8 cellular contexts compared by ENCODE assay signal in the genomic region with DNA sequence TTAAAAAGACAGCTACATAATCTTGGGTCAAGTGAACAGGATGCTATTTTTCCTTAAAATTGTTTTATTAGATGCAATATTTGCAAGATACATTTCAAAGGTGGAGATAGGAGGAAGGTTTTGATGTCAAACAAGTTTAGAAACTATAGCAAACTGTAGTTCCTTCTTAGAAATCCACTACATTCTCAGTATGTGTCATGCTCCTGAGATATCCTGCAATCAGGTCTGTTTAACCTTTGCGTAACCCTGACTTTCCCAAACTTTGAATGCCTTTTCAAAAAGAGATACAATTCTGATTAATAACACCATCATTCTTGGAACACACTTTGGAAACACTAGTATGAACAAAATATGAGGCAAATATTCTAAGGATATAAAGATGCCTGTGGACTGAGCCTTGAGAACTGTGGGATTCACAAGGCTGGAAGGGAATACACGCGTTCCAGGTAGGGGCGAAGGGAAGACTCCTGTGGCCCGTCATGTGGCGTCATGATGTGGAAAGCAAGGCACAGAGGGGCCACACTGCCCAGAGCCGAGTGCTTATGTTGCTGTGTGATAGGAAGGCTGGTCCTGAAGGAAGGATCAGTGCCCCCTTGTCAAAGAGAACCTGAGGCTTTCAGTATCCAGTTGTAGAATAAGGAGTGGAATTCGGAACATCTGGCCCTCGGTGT. TPM values are rescaled to one million over a fixed set of nuclear protein-coding genes. Genes with fewer than 3 reads are reported as not detected.
DNase-seq lines count a peak whose midpoint lies in the region; ATAC-seq lines count a peak whose summit lies in the region.

No MANE protein-coding gene starts in this region.

- H3K27ac ChIP-seq in iPS-20b (ENCODE audit: low read length), result no peak overlapping the region
- peak overlapping the region; percentile 97 for H3K27ac ChIP-seq in stomach smooth muscle (ENCODE audit: low read length)

- no peaks in the 10 kb centered on the region for H3K36me3 Mint-ChIP-seq in activated CD4-positive, alpha-beta memory T cell treated with anti-CD3 and anti-CD28 coated beads, Interleukin-2, amount 10 ng/mL, durations not matched to agents 7 days and 5 days (ENCODE audit: low read depth)

- H3K4me3 ChIP-seq in iPS-20b (ENCODE audit: low read length) (no peak overlapping the region), stomach smooth muscle (ENCODE audit: low read length in 2 of 2) (peak overlapping the region in 1 of 2 donors; percentile 64)

- CTCF ChIA-PET in activated CD4-positive, alpha-beta memory T cell treated with anti-CD3 and anti-CD28 coated beads, Interleukin-2, amount 10 ng/mL, durations not matched to agents 7 days and 5 days (lab: Charles Lee), result interaction anchor here (0.7 to 6.6 kb wide), 17 partner anchors 8 to 918 kb away, joined by 3 to 47 read pairs (median 4); no protein-coding TSS in a partner anchor

- no peak for DNase-seq in activated CD4-positive, alpha-beta memory T cell treated with anti-CD3 and anti-CD28 coated beads, Interleukin-2, amount 10 ng/mL, durations not matched to agents 7 days and 5 days
- DNase-seq in NCI-H1930 (lab: John Stamatoyannopoulos, UW), result no peak
- no peak for DNase-seq in NCI-H1092 (lab: John Stamatoyannopoulos, UW)

- no peaks in the 10 kb centered on the region for H3K9me3 ChIP-seq in iPS-20b (ENCODE audit: insufficient read depth, low read depth, low read length)
- no peaks in the 10 kb centered on the region for H3K9me3 ChIP-seq in stomach smooth muscle (ENCODE audit: control insufficient read depth in 2 of 2, low read length in 2 of 2)

- peaks cover 17% of the 10 kb centered on the region for H3K4me1 ChIP-seq in iPS-20b (ENCODE audit: insufficient read depth, low read length)
- H3K4me1 ChIP-seq in stomach smooth muscle (ENCODE audit: control insufficient read depth, insufficient read depth, low read length), result peaks cover 35% of the 10 kb centered on the region

- ATAC-seq in HG03280 (IDR thresholded peaks at IDR 0.05; ENCODE audit: unreplicated experiment), result peak; percentile 4
- no peak for ATAC-seq in HG03565 (IDR thresholded peaks at IDR 0.05; ENCODE audit: unreplicated experiment)
- no peak for ATAC-seq in HG03175 (IDR thresholded peaks at IDR 0.05; ENCODE audit: unreplicated experiment)

- H3K27ac Mint-ChIP-seq in activated CD4-positive, alpha-beta memory T cell treated with anti-CD3 and anti-CD28 coated beads, Interleukin-2, amount 10 ng/mL, durations not matched to agents 7 days and 5 days, result peak overlapping the region; percentile 66

- H3K27me3 ChIP-seq in iPS-20b (ENCODE audit: insufficient read depth, low read length) (peaks cover 10% of the 10 kb centered on the region), stomach smooth muscle (ENCODE audit: control insufficient read depth in 1 of 2, insufficient read depth in 2 of 2, low read length in 2 of 2) (no peaks in the 10 kb centered on the region)

- peak overlapping the region; percentile 6; the same call in 1 of the 2 replicates for H3K9ac ChIP-seq in iPS-20b (ENCODE audit: low read depth, low read length)
- peak overlapping the region; percentile 53 to 76 for H3K9ac ChIP-seq in stomach smooth muscle (ENCODE audit: low read length in 2 of 2)

- H3K9me3 Mint-ChIP-seq in activated CD4-positive, alpha-beta memory T cell treated with anti-CD3 and anti-CD28 coated beads, Interleukin-2, amount 10 ng/mL, durations not matched to agents 7 days and 5 days, result no peaks in the 10 kb centered on the region

- POLR2A ChIA-PET in activated CD4-positive, alpha-beta memory T cell treated with anti-CD3 and anti-CD28 coated beads, Interleukin-2, amount 10 ng/mL, durations not matched to agents 7 days and 5 days (lab: Charles Lee), result interaction anchor here (1.2 to 1.8 kb wide), 2 partner anchors 102 to 585 kb away, joined by 3 to 9 read pairs; no protein-coding TSS in a partner anchor

- H3K27me3 Mint-ChIP-seq in activated CD4-positive, alpha-beta memory T cell treated with anti-CD3 and anti-CD28 coated beads, Interleukin-2, amount 10 ng/mL, durations not matched to agents 7 days and 5 days, result no peaks in the 10 kb centered on the region

- no peak overlapping the region for H3K4me3 Mint-ChIP-seq in activated CD4-positive, alpha-beta memory T cell treated with anti-CD3 and anti-CD28 coated beads, Interleukin-2, amount 10 ng/mL, durations not matched to agents 7 days and 5 days

- peaks cover 66% of the 10 kb centered on the region for H3K4me1 Mint-ChIP-seq in activated CD4-positive, alpha-beta memory T cell treated with anti-CD3 and anti-CD28 coated beads, Interleukin-2, amount 10 ng/mL, durations not matched to agents 7 days and 5 days

- H3K36me3 ChIP-seq in iPS-20b (ENCODE audit: insufficient read depth, low read depth, low read length) (no peaks in the 10 kb centered on the region), stomach smooth muscle (ENCODE audit: control insufficient read depth in 2 of 2, insufficient read depth in 2 of 2, low read length in 2 of 2) (no peaks in the 10 kb centered on the region)

RNA-seq across cellular contexts. Expression of gene TARBP1, which starts 19.6 kb away (rescaled TPM):
- 10 to 100 TPM; 24.8 to 25.0 TPM for total RNA-seq in activated CD4-positive, alpha-beta memory T cell treated with anti-CD3 and anti-CD28 coated beads, Interleukin-2, amount 10 ng/mL, durations not matched to agents 7 days and 5 days
